17 cellular contexts compared by ENCODE assay signal in the genomic region with DNA sequence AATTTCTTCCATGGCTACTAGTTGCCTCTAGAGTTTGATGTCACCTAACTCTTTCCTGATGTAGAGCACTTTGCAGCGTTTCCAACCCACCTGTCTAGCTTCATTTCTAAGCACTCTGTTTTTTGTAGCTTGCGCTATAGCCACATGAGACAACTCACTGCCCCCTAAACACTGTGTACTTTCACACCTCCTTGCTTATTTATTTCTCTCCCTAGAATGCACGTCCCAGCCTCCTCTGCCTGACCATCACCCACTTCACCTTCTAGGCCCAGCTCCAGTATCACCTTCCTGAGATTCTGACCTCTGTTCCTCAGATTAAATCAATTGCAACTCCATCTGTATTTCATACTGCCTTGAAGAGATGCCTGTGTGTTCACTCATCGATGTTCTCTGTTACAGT. TPM values are rescaled to one million over a fixed set of nuclear protein-coding genes. Genes with fewer than 3 reads are reported as not detected.
DNase-seq lines count a peak whose midpoint lies in the region; ATAC-seq and TF ChIP-seq lines count a peak whose summit lies in the region.
"Had no signal": no experiment of that assay in that cellular context is flagged by ENCODE, and none has a peak within 500 bp of the region (broad histone marks: within the 10 kb centered on the region; RNA-seq: fewer than 3 reads in every experiment).

No MANE protein-coding gene starts in this region.

- CTCF ChIA-PET in T-cell (lab: Charles Lee) = interaction anchor here in 1 of 2 donors (5.0 kb wide), 1 partner anchor 44 kb away, joined by 41 read pairs; no protein-coding TSS in a partner anchor

- no peak overlapping the region for H3K4me3 ChIP-seq in neural progenitor cell
- H3K4me3 ChIP-seq: BLaER1, left lung had no signal

- H3K4me3 Mint-ChIP-seq in activated T-cell treated with anti-CD3 and anti-CD28 coated beads, Interleukin-2, amount 50 U/mL, for 72 hours = no peak overlapping the region
- H3K4me3 Mint-ChIP-seq in T-cell (no peak overlapping the region), glutamatergic neuron (ENCODE audit: unreplicated experiment) (peak overlapping the region; percentile 3), neural progenitor cell (no peak overlapping the region)

- peak overlapping the region; percentile 38 for H3K27ac Mint-ChIP-seq in activated T-cell treated with anti-CD3 and anti-CD28 coated beads, Interleukin-2, amount 50 U/mL, for 72 hours
- H3K27ac Mint-ChIP-seq in T-cell (peak overlapping the region; percentile 47 to 77), glutamatergic neuron (ENCODE audit: unreplicated experiment) (peak overlapping the region; percentile 13), neural progenitor cell (peak overlapping the region; percentile 48)

- H3K4me1 Mint-ChIP-seq in activated T-cell treated with anti-CD3 and anti-CD28 coated beads, Interleukin-2, amount 50 U/mL, for 72 hours (ENCODE audit: low read depth) = peaks cover 40% of the 10 kb centered on the region
- H3K4me1 Mint-ChIP-seq in T-cell (peaks cover 55 to 68% (median 58%) of the 10 kb centered on the region in 3 donors), glutamatergic neuron (ENCODE audit: low read depth, unreplicated experiment) (peaks cover 23% of the 10 kb centered on the region), neural progenitor cell (peaks cover 17% of the 10 kb centered on the region)

- H3K9ac ChIP-seq in neural progenitor cell = no peak overlapping the region
- H3K9ac ChIP-seq: BLaER1 had no signal

- H3K27me3 Mint-ChIP-seq in activated T-cell treated with anti-CD3 and anti-CD28 coated beads, Interleukin-2, amount 50 U/mL, for 72 hours (ENCODE audit: low read depth) = no peaks in the 10 kb centered on the region
- H3K27me3 Mint-ChIP-seq in T-cell (no peaks in the 10 kb centered on the region), glutamatergic neuron (ENCODE audit: unreplicated experiment) (peaks cover 12% of the 10 kb centered on the region), neural progenitor cell (ENCODE audit: insufficient read depth, low read depth) (peaks cover 2% of the 10 kb centered on the region)

- H3K27ac ChIP-seq in neural progenitor cell = no peak overlapping the region
- H3K27ac ChIP-seq: BLaER1 had no signal

- no peaks in the 10 kb centered on the region for H3K9me3 ChIP-seq in neural progenitor cell (ENCODE audit: low read depth)
- H3K9me3 ChIP-seq: left lung had no signal

- POLR2A ChIA-PET in T-cell (lab: Charles Lee) = no interaction called here

- H3K4me2 ChIP-seq in neural progenitor cell = no peak overlapping the region
- H3K4me2 ChIP-seq: BLaER1 had no signal

- H2AFZ ChIP-seq in neural progenitor cell (replicated peaks) = no peak overlapping the region

- no peak for ATAC-seq in activated T-cell treated with anti-CD3 and anti-CD28 coated beads, Interleukin-2, amount 50 U/mL, for 72 hours (replicated peaks in 1 of 2)
- ATAC-seq in T-cell (replicated peaks in 1 of 4) = no peak
- ATAC-seq: activated CD4-positive, CD25-positive, alpha-beta regulatory T cell treated with anti-CD3 and anti-CD28 coated beads, Interleukin-2, amount 50 U/mL, for 24 hours; left lung had no signal

- no peaks in the 10 kb centered on the region for H3K36me3 ChIP-seq in neural progenitor cell

- peaks cover 5% of the 10 kb centered on the region for H3F3A ChIP-seq in neural progenitor cell (ENCODE audit: low read depth)

- no peaks in the 10 kb centered on the region for H3K4me1 ChIP-seq in neural progenitor cell

- TF ChIP-seq CTCF in glutamatergic neuron (IDR thresholded peaks at IDR 0.05; ENCODE audit: partially characterized antibody, unreplicated experiment) (no peak), neural progenitor cell (IDR thresholded peaks at IDR 0.05) (no peak)

- peaks cover 5% of the 10 kb centered on the region for H4K20me1 ChIP-seq in neural progenitor cell (ENCODE audit: low read depth)

- no peaks in the 10 kb centered on the region for H3K9me3 Mint-ChIP-seq in activated T-cell treated with anti-CD3 and anti-CD28 coated beads, Interleukin-2, amount 50 U/mL, for 72 hours
- H3K9me3 Mint-ChIP-seq in T-cell (no peaks in the 10 kb centered on the region), glutamatergic neuron (ENCODE audit: unreplicated experiment) (peaks cover 16% of the 10 kb centered on the region), neural progenitor cell (peaks cover 5% of the 10 kb centered on the region)

- no peak for DNase-seq in activated T-cell treated with anti-CD3 and anti-CD28 coated beads, Interleukin-2, amount 50 U/mL, for 72 hours
- no peak for DNase-seq in activated T-cell treated with anti-CD3 and anti-CD28 coated beads for 4 hours
- no peak for DNase-seq in T-cell
- no peak for DNase-seq in glutamatergic neuron
- DNase-seq in neural progenitor cell (ENCODE audit: low spot score) = no peak
- DNase-seq in middle frontal gyrus (ENCODE audit: extremely low spot score, low spot score) = no peak
- no peak for DNase-seq in islet precursor cell
- no peak for DNase-seq in stimulated activated CD8-positive, alpha-beta memory T cell treated with anti-CD3 and anti-CD28 coated beads, Interleukin-4, amount 100 ng/mL, for 48 hours
- DNase-seq: activated gamma-delta T cell, aorta, left lung, NCI-H1436 treated with DMSO at 0.1 percent for 48 hours, NCI-H524 treated with DMSO at 0.1 percent for 48 hours, nucleus accumbens, retina had no signal

- peaks cover 6 to 17% of the 10 kb centered on the region in 2 donors for H3K36me3 Mint-ChIP-seq in activated T-cell treated with anti-CD3 and anti-CD28 coated beads, Interleukin-2, amount 50 U/mL, for 72 hours (ENCODE audit: insufficient read depth in 2 of 2)
- H3K36me3 Mint-ChIP-seq in T-cell = peaks cover 42% of the 10 kb centered on the region
- peaks cover 13% of the 10 kb centered on the region for H3K36me3 Mint-ChIP-seq in glutamatergic neuron (ENCODE audit: unreplicated experiment)
- peaks cover 18% of the 10 kb centered on the region for H3K36me3 Mint-ChIP-seq in neural progenitor cell

- no peaks in the 10 kb centered on the region for H3K27me3 ChIP-seq in neural progenitor cell
- H3K27me3 ChIP-seq: BLaER1, left lung had no signal

- peaks cover 67% of the 10 kb centered on the region for H3K79me2 ChIP-seq in neural progenitor cell (ENCODE audit: low read depth)

RNA-seq across cellular contexts. Expression of a gene that starts 32.5 kb away (rescaled TPM):
- 100 to 1,000 TPM; 169 to 292 TPM for total RNA-seq in activated T-cell treated with anti-CD3 and anti-CD28 coated beads, Interleukin-2, amount 50 U/mL, for 72 hours
- total RNA-seq in T-cell (100 to 1,000 TPM; 232 to 596 (median 258) TPM), glutamatergic neuron (ENCODE audit: unreplicated experiment) (657 TPM), neural progenitor cell (ENCODE audit: low replicate concordance) (203 and 222 TPM in 2 replicates)
